Comparison of ENCODE assay signal across 20 cellular contexts in the genomic region with DNA sequence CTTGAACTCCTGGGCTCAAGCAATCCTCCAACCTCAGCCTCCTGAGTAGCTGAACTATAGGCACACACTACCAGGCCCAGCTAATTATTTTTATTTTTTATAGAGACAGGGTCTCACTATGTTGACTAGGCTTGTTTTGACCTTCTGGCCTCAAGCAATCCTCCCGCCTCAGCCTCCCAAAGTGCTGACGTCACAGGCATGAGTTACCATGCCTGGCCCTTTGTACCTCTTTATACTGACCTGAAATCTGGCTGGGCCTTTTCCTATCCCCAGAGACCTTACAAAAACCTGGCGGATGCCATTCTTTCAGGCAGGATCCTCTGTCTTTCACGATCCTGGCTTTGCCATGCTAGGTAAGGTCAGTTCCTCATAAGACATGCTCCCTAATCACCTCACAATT. TPM values are rescaled to one million over a fixed set of nuclear protein-coding genes. Genes with fewer than 3 reads are reported as not detected.
A peak's percentile ranks its signal among the peaks of the same experiment; 100 is the strongest.
DNase-seq lines count a peak whose midpoint lies in the region; ATAC-seq and TF ChIP-seq lines count a peak whose summit lies in the region.
"Had no signal": no experiment of that assay in that cellular context is flagged by ENCODE, and none has a peak within 500 bp of the region (broad histone marks: within the 10 kb centered on the region; RNA-seq: fewer than 3 reads in every experiment).

No MANE protein-coding gene starts in this region.

- no peak for DNase-seq in HFFc6
- peak; percentile 3 for DNase-seq in astrocyte of the spinal cord (ENCODE audit: low read depth, low spot score)
- DNase-seq in lower lobe of right lung, result no peak
- no peak for DNase-seq in tibial artery
- DNase-seq in activated CD8-positive, alpha-beta T cell treated with anti-CD3 and anti-CD28 coated beads, Interleukin-2, amount 10 ng/mL, durations not matched to agents 7 days and 5 days, result no peak
- DNase-seq: activated CD4-positive, alpha-beta T cell treated with anti-CD3 and anti-CD28 coated beads, Interleukin-2, amount 10 ng/mL, durations not matched to agents 7 days and 5 days; effector memory CD8-positive, alpha-beta T cell; GF-D8; heart left ventricle; T-helper 1 cell had no signal

- peak overlapping the region; percentile 44 for H3K4me3 Mint-ChIP-seq in HFFc6
- H3K4me3 Mint-ChIP-seq in activated CD8-positive, alpha-beta T cell treated with anti-CD3 and anti-CD28 coated beads, Interleukin-2, amount 10 ng/mL, durations not matched to agents 7 days and 5 days, result no peak overlapping the region
- H3K4me3 Mint-ChIP-seq: activated CD4-positive, alpha-beta T cell treated with anti-CD3 and anti-CD28 coated beads, Interleukin-2, amount 10 ng/mL, durations not matched to agents 7 days and 5 days; activated T-helper 17 cell treated with anti-CD3 and anti-CD28 coated beads, Interleukin-2, amount 50 U/mL, for 72 hours; brain; CD14-positive monocyte; effector memory CD8-positive, alpha-beta T cell had no signal

- H3K27me3 ChIP-seq in lower lobe of right lung (ENCODE audit: low read depth), result no peaks in the 10 kb centered on the region
- H3K27me3 ChIP-seq in tibial artery, result no peaks in the 10 kb centered on the region
- H3K27me3 ChIP-seq: heart left ventricle had no signal

- TF ChIP-seq CTCF in HFFc6 (IDR thresholded peaks at IDR 0.05) (no peak), astrocyte of the spinal cord (IDR thresholded peaks at IDR 0.05; ENCODE audit: low read depth, low read length) (no peak), lower lobe of right lung (IDR thresholded peaks at IDR 0.05) (no peak), tibial artery (IDR thresholded peaks at IDR 0.05) (no peak)

- H3K27me3 Mint-ChIP-seq in HFFc6 (ENCODE audit: insufficient read depth), result peaks cover 5% of the 10 kb centered on the region
- H3K27me3 Mint-ChIP-seq in activated CD8-positive, alpha-beta T cell treated with anti-CD3 and anti-CD28 coated beads, Interleukin-2, amount 10 ng/mL, durations not matched to agents 7 days and 5 days (ENCODE audit: low read depth), result peaks cover 7% of the 10 kb centered on the region

- H3K36me3 ChIP-seq in lower lobe of right lung (no peaks in the 10 kb centered on the region), tibial artery (no peaks in the 10 kb centered on the region)
- H3K36me3 ChIP-seq: HAP-1, heart left ventricle, neutrophil had no signal

- peaks cover 53% of the 10 kb centered on the region for H3K4me1 ChIP-seq in lower lobe of right lung
- peaks cover 3 to 67% (median 47%) of the 10 kb centered on the region in 4 donors for H3K4me1 ChIP-seq in tibial artery
- H3K4me1 ChIP-seq: HAP-1 had no signal

- H3K36me3 Mint-ChIP-seq in HFFc6 (ENCODE audit: low read depth), result no peaks in the 10 kb centered on the region
- H3K36me3 Mint-ChIP-seq in activated CD8-positive, alpha-beta T cell treated with anti-CD3 and anti-CD28 coated beads, Interleukin-2, amount 10 ng/mL, durations not matched to agents 7 days and 5 days (ENCODE audit: low read depth), result no peaks in the 10 kb centered on the region
- H3K36me3 Mint-ChIP-seq: brain, CD14-positive monocyte had no signal

- ATAC-seq in lower lobe of right lung (no peak), GM18870 (IDR thresholded peaks at IDR 0.05; ENCODE audit: unreplicated experiment) (no peak), HG03565 (IDR thresholded peaks at IDR 0.05; ENCODE audit: unreplicated experiment) (no peak), HG02763 (IDR thresholded peaks at IDR 0.05; ENCODE audit: unreplicated experiment) (no peak)
- no peak for ATAC-seq in activated CD8-positive, alpha-beta T cell treated with anti-CD3 and anti-CD28 coated beads, Interleukin-2, amount 10 ng/mL, durations not matched to agents 7 days and 5 days
- ATAC-seq: effector memory CD8-positive, alpha-beta T cell; left lobe of liver had no signal

- H3K27ac ChIP-seq in lower lobe of right lung (peak overlapping the region; percentile 74), tibial artery (peak overlapping the region; percentile 85 to 94)
- H3K27ac ChIP-seq: neutrophil had no signal

- H3K9me3 Mint-ChIP-seq in HFFc6, result no peaks in the 10 kb centered on the region
- H3K9me3 Mint-ChIP-seq in activated CD8-positive, alpha-beta T cell treated with anti-CD3 and anti-CD28 coated beads, Interleukin-2, amount 10 ng/mL, durations not matched to agents 7 days and 5 days (ENCODE audit: insufficient read depth), result no peaks in the 10 kb centered on the region
- H3K9me3 Mint-ChIP-seq: activated CD4-positive, alpha-beta T cell treated with anti-CD3 and anti-CD28 coated beads, Interleukin-2, amount 10 ng/mL, durations not matched to agents 7 days and 5 days; activated T-helper 17 cell treated with anti-CD3 and anti-CD28 coated beads, Interleukin-2, amount 50 U/mL, for 72 hours; brain; CD14-positive monocyte; effector memory CD8-positive, alpha-beta T cell had no signal

- in situ Hi-C loops in astrocyte of the spinal cord (cut with HindIII; ENCODE audit: low sequenced_read_pairs), result no loop called here

- CTCF ChIA-PET in activated CD8-positive, alpha-beta T cell treated with anti-CD3 and anti-CD28 coated beads, Interleukin-2, amount 10 ng/mL, durations not matched to agents 7 days and 5 days (lab: Charles Lee), result interaction anchor here (0.6 to 2.5 kb wide), 4 partner anchors 9 to 407 kb away, joined by 3 to 24 read pairs (median 5); no protein-coding TSS in a partner anchor

- H3K4me3 ChIP-seq in astrocyte of the spinal cord (ENCODE audit: low read depth, low read length) (no peak overlapping the region), lower lobe of right lung (no peak overlapping the region), tibial artery (no peak overlapping the region)
- H3K4me3 ChIP-seq: HAP-1, heart left ventricle had no signal

- no peaks in the 10 kb centered on the region for H3K9me3 ChIP-seq in lower lobe of right lung
- H3K9me3 ChIP-seq in tibial artery, result no peaks in the 10 kb centered on the region
- H3K9me3 ChIP-seq: HAP-1, heart left ventricle, neutrophil had no signal

- H3K4me1 Mint-ChIP-seq in HFFc6 (ENCODE audit: low read depth), result peaks cover 58% of the 10 kb centered on the region
- H3K4me1 Mint-ChIP-seq in activated CD8-positive, alpha-beta T cell treated with anti-CD3 and anti-CD28 coated beads, Interleukin-2, amount 10 ng/mL, durations not matched to agents 7 days and 5 days (ENCODE audit: low read depth), result peaks cover 32% of the 10 kb centered on the region

- POLR2A ChIA-PET in activated CD8-positive, alpha-beta T cell treated with anti-CD3 and anti-CD28 coated beads, Interleukin-2, amount 10 ng/mL, durations not matched to agents 7 days and 5 days (lab: Charles Lee), result no interaction called here

- intact Hi-C loops in lower lobe of right lung (cut with DNase I), result no loop called here
- intact Hi-C loops in tibial artery (cut with DNase I; ENCODE audit: low total_unique reads), result no loop called here

- peak overlapping the region; percentile 96 for H3K27ac Mint-ChIP-seq in HFFc6
- H3K27ac Mint-ChIP-seq in activated CD8-positive, alpha-beta T cell treated with anti-CD3 and anti-CD28 coated beads, Interleukin-2, amount 10 ng/mL, durations not matched to agents 7 days and 5 days, result no peak overlapping the region
- H3K27ac Mint-ChIP-seq: activated CD4-positive, alpha-beta T cell treated with anti-CD3 and anti-CD28 coated beads, Interleukin-2, amount 10 ng/mL, durations not matched to agents 7 days and 5 days; activated T-helper 17 cell treated with anti-CD3 and anti-CD28 coated beads, Interleukin-2, amount 50 U/mL, for 72 hours had no signal

RNA-seq across cellular contexts. Expression of gene WFDC3, which starts 11.5 kb away (rescaled TPM):
- under 1 TPM in 1 of 6 experiments, not detected in 5; 0.43 TPM for total RNA-seq in HFFc6 (2021; fragmentation: NEBNext Ultra II Directional; extraction: Animal tissue kit (Norgen Biotek cat#: 25700))
- 3.4 TPM for total RNA-seq in lower lobe of right lung
- not detected for total RNA-seq in activated CD8-positive, alpha-beta T cell treated with anti-CD3 and anti-CD28 coated beads, Interleukin-2, amount 10 ng/mL, durations not matched to agents 7 days and 5 days
- total RNA-seq: activated CD4-positive, alpha-beta T cell treated with anti-CD3 and anti-CD28 coated beads, Interleukin-2, amount 10 ng/mL, durations not matched to agents 7 days and 5 days; activated T-helper 17 cell treated with anti-CD3 and anti-CD28 coated beads, Interleukin-2, amount 50 U/mL, for 72 hours; left lobe of liver; OCI-LY7 had no signal

RNA-seq across cellular contexts. Expression of gene DNTTIP1, which starts 11.6 kb away (rescaled TPM):
- 10 to 100 TPM; 23.2 to 27.1 (median 25.8) TPM for total RNA-seq in HFFc6 (2021; fragmentation: NEBNext Ultra II Directional; extraction: Animal tissue kit (Norgen Biotek cat#: 25700))
- 30.8 TPM for total RNA-seq in lower lobe of right lung
- total RNA-seq in activated CD8-positive, alpha-beta T cell treated with anti-CD3 and anti-CD28 coated beads, Interleukin-2, amount 10 ng/mL, durations not matched to agents 7 days and 5 days, result 10 to 100 TPM; 34.7 to 34.8 TPM

RNA-seq across cellular contexts. Expression of gene UBE2C, which starts 32.3 kb away (rescaled TPM):
- 100 to 1,000 TPM in 1 of 6 experiments, 10 to 100 TPM in 5; 42.6 to 101 (median 91.3) TPM for total RNA-seq in HFFc6 (2021; fragmentation: NEBNext Ultra II Directional; extraction: Animal tissue kit (Norgen Biotek cat#: 25700))
- total RNA-seq in lower lobe of right lung, result 3.5 TPM
- total RNA-seq in activated CD8-positive, alpha-beta T cell treated with anti-CD3 and anti-CD28 coated beads, Interleukin-2, amount 10 ng/mL, durations not matched to agents 7 days and 5 days, result 100 to 1,000 TPM; 251 to 261 TPM

RNA-seq across cellular contexts. Expression of gene TNNC2, which starts 47.0 kb away (rescaled TPM):
- total RNA-seq in HFFc6 (2021; fragmentation: NEBNext Ultra II Directional; extraction: Animal tissue kit (Norgen Biotek cat#: 25700)), result not detected
- total RNA-seq in lower lobe of right lung, result not detected
- not detected for total RNA-seq in activated CD8-positive, alpha-beta T cell treated with anti-CD3 and anti-CD28 coated beads, Interleukin-2, amount 10 ng/mL, durations not matched to agents 7 days and 5 days
- total RNA-seq: activated CD4-positive, alpha-beta T cell treated with anti-CD3 and anti-CD28 coated beads, Interleukin-2, amount 10 ng/mL, durations not matched to agents 7 days and 5 days; heart left ventricle; left lobe of liver; OCI-LY7 had no signal

RNA-seq across cellular contexts. Expression of gene SNX21, which starts 53.4 kb away (rescaled TPM):
- 10 to 100 TPM; 21.9 to 25.1 (median 22.7) TPM for total RNA-seq in HFFc6 (2021; fragmentation: NEBNext Ultra II Directional; extraction: Animal tissue kit (Norgen Biotek cat#: 25700))
- 24.1 TPM for total RNA-seq in lower lobe of right lung
- total RNA-seq in activated CD8-positive, alpha-beta T cell treated with anti-CD3 and anti-CD28 coated beads, Interleukin-2, amount 10 ng/mL, durations not matched to agents 7 days and 5 days, result 1 to 10 TPM; 1.6 to 1.7 TPM
